Comparison of ENCODE assay signal across 14 cellular contexts in the genomic region with DNA sequence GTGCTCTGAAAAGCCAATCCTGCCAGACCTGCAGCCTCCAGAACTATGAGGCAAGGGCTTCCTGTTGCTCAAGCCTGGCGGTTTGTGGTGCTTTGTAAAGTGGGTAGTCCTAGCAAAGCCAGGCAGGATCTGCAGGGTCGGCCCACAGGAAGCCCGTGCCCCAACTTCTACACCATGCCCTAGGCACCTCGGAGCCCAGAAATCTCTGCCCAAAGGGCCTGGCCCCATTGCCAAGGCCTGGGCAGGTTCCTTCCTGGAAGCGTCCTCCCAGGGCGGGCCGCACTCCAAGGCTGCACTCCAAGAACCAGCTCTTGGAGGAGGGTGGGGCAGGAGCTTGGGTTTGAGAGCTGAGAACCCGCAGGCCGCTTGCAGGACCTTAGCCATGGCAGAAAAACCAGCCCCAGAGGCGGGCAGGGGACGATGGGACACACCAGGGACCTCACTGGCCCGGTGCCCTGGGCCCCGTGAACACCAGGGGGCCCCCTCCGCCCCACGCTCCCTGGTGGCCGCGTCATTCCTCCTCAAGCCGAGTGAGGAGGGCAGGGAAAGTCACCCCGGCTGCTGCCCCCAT. TPM values are rescaled to one million over a fixed set of nuclear protein-coding genes. Genes with fewer than 3 reads are reported as not detected.
DNase-seq lines count a peak whose midpoint lies in the region; ATAC-seq, FAIRE-seq and TF ChIP-seq lines count a peak whose summit lies in the region.
"Had no signal": no experiment of that assay in that cellular context is flagged by ENCODE, and none has a peak within 500 bp of the region (broad histone marks: within the 10 kb centered on the region; RNA-seq: fewer than 3 reads in every experiment).

No MANE protein-coding gene starts in this region.

- H3K36me3 ChIP-seq in K562 (ENCODE audit: control insufficient read depth, insufficient read depth, low read length) (no peaks in the 10 kb centered on the region), right lobe of liver (no peaks in the 10 kb centered on the region), stomach (no peaks in the 10 kb centered on the region)
- H3K36me3 ChIP-seq: adrenal gland, BE2C, ovary, uterus had no signal

- intact Hi-C loops in K562 (cut with micrococcal nuclease), result loop anchor here (2.0 kb wide), 1 partner anchor 40 kb away; no protein-coding TSS in a partner anchor
- intact Hi-C loops in right lobe of liver (cut with DNase I), result no loop called here
- intact Hi-C loops in stomach (cut with DNase I; ENCODE audit: low total_unique reads), result no loop called here

- peak overlapping the region; percentile 35; the same call in 1 of the 2 replicates for H3K4me2 ChIP-seq in K562 (ENCODE audit: insufficient read depth, low read length)

- H3K4me1 ChIP-seq in K562 (replicated peaks in 1 of 2; ENCODE audit: control insufficient read depth in 2 of 2, insufficient read depth in 2 of 2, low read length in 2 of 2) (peaks cover 3 to 24% of the 10 kb centered on the region in 2 experiments; a peak in 3 of 5 replicates), right lobe of liver (no peaks in the 10 kb centered on the region), stomach (peaks cover 0 to 18% (median 7%) of the 10 kb centered on the region in 4 donors)
- H3K4me1 ChIP-seq: adrenal gland, BE2C had no signal

- H3K27me3 ChIP-seq in K562 (ENCODE audit: control insufficient read depth in 2 of 2, insufficient read depth in 2 of 2, low read length in 2 of 2) (peaks cover 13 to 19% of the 10 kb centered on the region in 2 experiments; a peak in 4 of 5 replicates), right lobe of liver (no peaks in the 10 kb centered on the region), stomach (no peaks in the 10 kb centered on the region)
- H3K27me3 ChIP-seq: adrenal gland, BE2C, ovary, uterus had no signal

- peak overlapping the region; percentile 97 for H2AFZ ChIP-seq in K562 (ENCODE audit: low read depth, low read length)

- no peaks in the 10 kb centered on the region for H3K9me3 ChIP-seq in K562 (replicated peaks; ENCODE audit: control insufficient read depth, insufficient read depth, low read depth, low read length)
- no peaks in the 10 kb centered on the region for H3K9me3 ChIP-seq in right lobe of liver
- peaks cover 0 to 9% (median 4%) of the 10 kb centered on the region in 4 donors for H3K9me3 ChIP-seq in stomach
- H3K9me3 ChIP-seq: adrenal gland, BE2C, ovary, uterus had no signal

- TF ChIP-seq EP300 in K562 (IDR thresholded peaks at IDR 0.05; ENCODE audit: low read length), result no peak
- TF ChIP-seq EP300 in stomach (IDR thresholded peaks at IDR 0.05), result no peak

- TF ChIP-seq RAD21 in K562 (CRISPR knock-in tag; conservative IDR thresholded peaks at IDR 0.05 in 1 of 2, IDR thresholded peaks at IDR 0.05 in 1 of 2), result peak; percentile 52 to 73

- TF ChIP-seq CTCF in AG10803 (conservative IDR thresholded peaks at IDR 0.05; ENCODE audit: low read length) (0 out of 2 replicates have a peak, but pooled peaks have one; percentile 3), K562 (IDR thresholded peaks at IDR 0.05 in 2 of 3, conservative IDR thresholded peaks at IDR 0.05 in 1 of 3; ENCODE audit: insufficient read depth in 2 of 3, low read depth in 1 of 3, low read length in 3 of 3) (peak; percentile 78 to 94 (median 80)), right lobe of liver (IDR thresholded peaks at IDR 0.05) (peak in 2 of 4 donors; percentile 32 to 46), stomach (IDR thresholded peaks at IDR 0.05) (no peak)

- no peaks in the 10 kb centered on the region for H3K9me1 ChIP-seq in K562 (ENCODE audit: control insufficient read depth, insufficient read depth, low read length)

- CTCF ChIA-PET in K562 (lab: Yijun Ruan, JAX; ENCODE audit: low intra/inter-chr PET ratio), result interaction anchor here (0.9 kb wide), 1 partner anchor 38 kb away, joined by 3 read pairs; no protein-coding TSS in a partner anchor

- ATAC-seq in K562 (peak; percentile 97), right lobe of liver (peak in 3 of 4 donors; percentile 47 to 87 (median 70)), HG02885 (IDR thresholded peaks at IDR 0.05; ENCODE audit: poor library complexity, unreplicated experiment) (no peak)

- no peak for FAIRE-seq in K562 (lab: Jason Lieb, UNC)
- FAIRE-seq: keratinocyte had no signal

- in situ Hi-C loops in K562 (cut with MboI), result no loop called here

- H3K79me2 ChIP-seq in K562 (ENCODE audit: control insufficient read depth, insufficient read depth, low read length), result no peaks in the 10 kb centered on the region

- H3K4me3 ChIP-seq in AG10803 (ENCODE audit: low read length) (no peak overlapping the region), K562 (no peak overlapping the region), right lobe of liver (no peak overlapping the region), stomach (no peak overlapping the region)
- H3K4me3 ChIP-seq in Jurkat, Clone E6-1 (ENCODE audit: low read length), result no peak overlapping the region
- H3K4me3 ChIP-seq: adrenal gland, ovary, uterus had no signal

- H3K27ac ChIP-seq in K562 (ENCODE audit: extremely low read depth, low read depth, low read length), result no peak overlapping the region
- no peak overlapping the region for H3K27ac ChIP-seq in right lobe of liver
- H3K27ac ChIP-seq in stomach, result no peak overlapping the region
- H3K27ac ChIP-seq: adrenal gland, ovary, uterus had no signal

- no peaks in the 10 kb centered on the region for H4K20me1 ChIP-seq in K562 (replicated peaks; ENCODE audit: control insufficient read depth, insufficient read depth, low read length)

- TF ChIP-seq POLR2A in K562 (conservative IDR thresholded peaks at IDR 0.05) (no peak), right lobe of liver (IDR thresholded peaks at IDR 0.05) (no peak), stomach (IDR thresholded peaks at IDR 0.05) (no peak)

- 31% methylated on average over 16 of the region's 19 CpGs for WGBS in K562 (ENCODE audit: insufficient coverage, low coverage, missing lambda C conversion rate)
- WGBS in right lobe of liver (ENCODE audit: insufficient coverage, low coverage, low lambda C conversion rate, missing lambda C conversion rate), result 100% methylated on average over 2 of the region's 19 CpGs
- WGBS in stomach, 5 donors, result 64 to 95% (median 86%) methylated on average over 9 to 19 of the region's 19 CpGs

- DNase-seq in AG10803 (ENCODE audit: low read depth), result peak; percentile 8
- peak; percentile 42 for DNase-seq in Jurkat, Clone E6-1 (ENCODE audit: low read depth, low spot score)
- peak; percentile 64 to 79 (median 76) for DNase-seq in K562 (ENCODE audit: extremely low read depth in 1 of 4, low spot score in 3 of 4)
- DNase-seq in right lobe of liver, result no peak
- no peak for DNase-seq in activated naive CD4-positive, alpha-beta T cell (lab: John Stamatoyannopoulos, UW)
- DNase-seq in ecto neural progenitor cell (ENCODE audit: low spot score), result no peak
- no peak for DNase-seq in stomach
- DNase-seq: activated CD4-positive, alpha-beta T cell treated with anti-CD3 and anti-CD28 coated beads, Interleukin-2, amount 50 U/mL, for 48 hours; BE2C; ovary; uterus had no signal

- POLR2A ChIA-PET in K562 (lab: Yijun Ruan, JAX), result no interaction called here

- no TSS peak for BruUV-seq in K562 (replicated peaks; lab: Mats Ljungman, UMichigan)

- peak overlapping the region in 1 of 2 experiments; percentile 50; a peak in 2 of 4 replicates for H3K9ac ChIP-seq in K562 (ENCODE audit: insufficient read depth in 1 of 2, low read depth in 2 of 2, low read length in 2 of 2)

TF ChIP-seq in K562, 482 proteins besides CTCF, POLR2A, EP300 and RAD21 (continues in another document):
- TF ChIP-seq GTF2A2 (tag; IDR thresholded peaks at IDR 0.05), result no peak

RNA-seq across cellular contexts. Expression of a gene that starts 37.2 kb away (rescaled TPM):
- 4.8 TPM for polyA plus RNA-seq in Jurkat, Clone E6-1 (2012; ENCODE audit: insufficient read depth, insufficient read length)
- total RNA-seq in K562 (2011; cell fraction: chromatin; rRNA removed; ENCODE audit: low replicate concordance), result 13.4 and 28.3 TPM in 2 replicates
- 27.2 and 33.5 TPM in 2 replicates for total RNA-seq in K562 (2011; cell fraction: nucleolus; rRNA removed)
- total RNA-seq in K562 (2011; cell fraction: nucleoplasm; rRNA removed), result 24.2 and 26.6 TPM in 2 replicates
- total RNA-seq in K562 (2014; rRNA removed) (11.3 and 16.6 TPM in 2 replicates), K562 (2014; rRNA removed; fragmentation: Illumina TruSeq; extraction: Trizol) (9.3 and 11.0 TPM in 2 replicates), K562 (2015; rRNA removed; fragmentation: Illumina TruSeq; extraction: Trizol) (6.2 and 8.0 TPM in 2 replicates), K562 (2021) (8.3 and 11.1 TPM in 2 replicates), right lobe of liver (100 to 1,000 TPM; 103 to 520 (median 191) TPM), stomach (100 to 1,000 TPM in 4 of 5 donors, 10 to 100 TPM in 1; 89.8 to 255 (median 176) TPM)
- polyA plus RNA-seq in K562 (2011; rRNA removed) (16.7 and 29.0 TPM in 2 replicates), K562 (2014; fragmentation: Illumina TruSeq; extraction: Trizol) (14.9 and 20.5 TPM in 2 replicates), K562 (2014; fragmentation: Nextera tagmentation; extraction: Ambion mirVana) (10 to 100 TPM; 17.4 to 23.1 TPM), K562 (2014; rRNA removed) (28.8 and 35.7 TPM in 2 replicates), stomach (10 to 100 TPM; 40.6 to 67.2 (median 57.6) TPM)
- 22.2 and 66.4 TPM in 2 replicates for polyA plus RNA-seq in K562 (2011; cell fraction: cytosol; rRNA removed)
- 29.5 and 79.3 TPM in 2 replicates for polyA plus RNA-seq in K562 (2011; cell fraction: nucleus; rRNA removed)
- polyA plus RNA-seq in K562 (2012), result 20.6 and 22.3 TPM in 2 replicates
- 8.8 and 21.6 TPM in 2 replicates for polyA minus RNA-seq in K562 (2011; rRNA and poly(A)+ RNA removed)
- 6.0 and 9.3 TPM in 2 replicates for polyA minus RNA-seq in K562 (2011; cell fraction: cytosol; rRNA and poly(A)+ RNA removed)
- polyA minus RNA-seq in K562 (2011; cell fraction: nucleus; rRNA and poly(A)+ RNA removed), result 38.2 and 39.5 TPM in 2 replicates

Comparison
In these comparisons a context has a peak if more than half of its experiments do, and no peak if none do; other contexts are left out.
1. DNase-seq: peak in AG10803 (single experiment), Jurkat, Clone E6-1 (single experiment) and K562 (4 of 4); none in right lobe of liver (0 of 3), activated naive CD4-positive, alpha-beta T cell (0 of 4), ecto neural progenitor cell (single experiment) and stomach (single experiment).
2. CTCF ChIP-seq: peak in AG10803 (single experiment) and K562 (3 of 3); none in stomach (0 of 7).